10 cellular contexts compared by ENCODE assay signal in genomic region chr21:45642122-45642813, GRCh38. TPM values are rescaled to one million over a fixed set of nuclear protein-coding genes. Genes with fewer than 3 reads are reported as not detected.
DNase-seq lines count a peak whose midpoint lies in the region; ATAC-seq and TF ChIP-seq lines count a peak whose summit lies in the region.
"Had no signal": no experiment of that assay in that cellular context is flagged by ENCODE, and none has a peak within 500 bp of the region (broad histone marks: within the 10 kb centered on the region; RNA-seq: fewer than 3 reads in every experiment).

No MANE protein-coding gene starts in this region.

- no peak for DNase-seq in activated CD8-positive, alpha-beta memory T cell treated with anti-CD3 and anti-CD28 coated beads, Interleukin-2, amount 10 ng/mL, durations not matched to agents 7 days and 5 days
- no peak for DNase-seq in activated CD8-positive, alpha-beta memory T cell treated with anti-CD3 and anti-CD28 coated beads for 24 hours
- DNase-seq in SHP77 (lab: John Stamatoyannopoulos, UW): no peak
- no peak for DNase-seq in T-helper 2 cell

- H3K9ac ChIP-seq in SU-DHL-6 (ENCODE audit: low read length): no peak overlapping the region

- peaks cover 50% of the 10 kb centered on the region for H3K27me3 Mint-ChIP-seq in activated CD8-positive, alpha-beta memory T cell treated with anti-CD3 and anti-CD28 coated beads, Interleukin-2, amount 10 ng/mL, durations not matched to agents 7 days and 5 days

- H3K27me3 ChIP-seq in SU-DHL-6 (ENCODE audit: low read length): no peaks in the 10 kb centered on the region
- no peaks in the 10 kb centered on the region for H3K27me3 ChIP-seq in thymus (ENCODE audit: control insufficient read depth, insufficient read depth)
- H3K27me3 ChIP-seq: body of pancreas had no signal

- H3K4me3 Mint-ChIP-seq in activated CD8-positive, alpha-beta memory T cell treated with anti-CD3 and anti-CD28 coated beads, Interleukin-2, amount 10 ng/mL, durations not matched to agents 7 days and 5 days: no peak overlapping the region

- no peaks in the 10 kb centered on the region for H3K9me3 Mint-ChIP-seq in activated CD8-positive, alpha-beta memory T cell treated with anti-CD3 and anti-CD28 coated beads, Interleukin-2, amount 10 ng/mL, durations not matched to agents 7 days and 5 days (ENCODE audit: low read depth)

- 12% methylated on average over 91 of the region's 91 CpGs for WGBS in thymus

- no peak overlapping the region for H3K4me2 ChIP-seq in SU-DHL-6 (ENCODE audit: low read depth, low read length, poor library complexity, severe bottlenecking)

- ATAC-seq in activated CD8-positive, alpha-beta memory T cell treated with anti-CD3 and anti-CD28 coated beads, Interleukin-2, amount 10 ng/mL, durations not matched to agents 7 days and 5 days: peak; percentile 20
- ATAC-seq in HG02759 (IDR thresholded peaks at IDR 0.05; ENCODE audit: unreplicated experiment): no peak

- H3K27ac ChIP-seq in SU-DHL-6 (ENCODE audit: low read depth, low read length): peak overlapping the region; percentile 94
- peak overlapping the region; percentile 80 for H3K27ac ChIP-seq in thymus (ENCODE audit: low read depth)
- H3K27ac ChIP-seq: body of pancreas had no signal

- CTCF ChIA-PET in activated CD8-positive, alpha-beta memory T cell treated with anti-CD3 and anti-CD28 coated beads, Interleukin-2, amount 10 ng/mL, durations not matched to agents 7 days and 5 days (lab: Charles Lee): no interaction called here

- H3K4me1 Mint-ChIP-seq in activated CD8-positive, alpha-beta memory T cell treated with anti-CD3 and anti-CD28 coated beads, Interleukin-2, amount 10 ng/mL, durations not matched to agents 7 days and 5 days: peaks cover 13% of the 10 kb centered on the region

- no peaks in the 10 kb centered on the region for H3K79me2 ChIP-seq in SU-DHL-6 (ENCODE audit: insufficient read depth, low read length)

- H3K9me2 ChIP-seq in SU-DHL-6 (replicated peaks; ENCODE audit: insufficient read depth, low read length): no peaks in the 10 kb centered on the region

- H3K27ac Mint-ChIP-seq in activated CD8-positive, alpha-beta memory T cell treated with anti-CD3 and anti-CD28 coated beads, Interleukin-2, amount 10 ng/mL, durations not matched to agents 7 days and 5 days: no peak overlapping the region
- H3K27ac Mint-ChIP-seq: T-helper 1 cell treated with Interleukin-12 subunit alpha and Interleukin-12 subunit beta and Interleukin-4 antibody, amounts not matched to agents 30 μg/mL and 1 μg/mL, for 36 hours had no signal

- H2AFZ ChIP-seq in SU-DHL-6 (ENCODE audit: low read depth, low read length, severe bottlenecking): no peak overlapping the region

- H3K4me3 ChIP-seq in SU-DHL-6 (ENCODE audit: insufficient read depth, low read length, poor library complexity, severe bottlenecking) (no peak overlapping the region), iPS-18c (ENCODE audit: insufficient read depth, low read depth, low read length) (peak overlapping the region; percentile 36), thymus (ENCODE audit: low read length) (peak overlapping the region; percentile 81)
- H3K4me3 ChIP-seq: body of pancreas had no signal

- H3K36me3 ChIP-seq in SU-DHL-6 (ENCODE audit: low read length) (no peaks in the 10 kb centered on the region), thymus (ENCODE audit: control insufficient read depth, insufficient read depth) (no peaks in the 10 kb centered on the region)

- no peak for TF ChIP-seq CTCF in SU-DHL-6 (IDR thresholded peaks at IDR 0.05; ENCODE audit: insufficient read depth, low read length, poor library complexity, severe bottlenecking)

- H3K9me3 ChIP-seq in SU-DHL-6 (ENCODE audit: insufficient read depth, low read length) (no peaks in the 10 kb centered on the region), iPS-18c (ENCODE audit: control insufficient read depth, insufficient read depth, low read length) (peaks cover 2% of the 10 kb centered on the region), thymus (ENCODE audit: control insufficient read depth) (no peaks in the 10 kb centered on the region)
- H3K9me3 ChIP-seq: body of pancreas had no signal

- H3F3A ChIP-seq in SU-DHL-6 (ENCODE audit: insufficient read depth): peaks cover 32% of the 10 kb centered on the region

- H3K36me3 Mint-ChIP-seq in activated CD8-positive, alpha-beta memory T cell treated with anti-CD3 and anti-CD28 coated beads, Interleukin-2, amount 10 ng/mL, durations not matched to agents 7 days and 5 days: no peaks in the 10 kb centered on the region

- peaks cover 51% of the 10 kb centered on the region for H3K4me1 ChIP-seq in thymus (ENCODE audit: control insufficient read depth, insufficient read depth, low read length)
- H3K4me1 ChIP-seq: body of pancreas had no signal

- H4K20me1 ChIP-seq in SU-DHL-6 (ENCODE audit: low read depth, low read length): no peaks in the 10 kb centered on the region

RNA-seq across cellular contexts. Expression of gene PCBP3, which starts 1.3 kb away (rescaled TPM):
- 1 to 10 TPM; 1.3 to 2.2 TPM for total RNA-seq in activated CD8-positive, alpha-beta memory T cell treated with anti-CD3 and anti-CD28 coated beads, Interleukin-2, amount 10 ng/mL, durations not matched to agents 7 days and 5 days
- 44.9 TPM for polyA plus RNA-seq in thymus
